In genomic region chr4:81631958-81632439, GRCh38 we compare ENCODE assay signal across 8 cellular contexts.
A peak's percentile ranks its signal among the peaks of the same experiment; 100 is the strongest.
DNase-seq lines count a peak whose midpoint lies in the region; ATAC-seq, FAIRE-seq and TF ChIP-seq lines count a peak whose summit lies in the region.

No MANE protein-coding gene starts in this region.

- H3K4me2 ChIP-seq in mesenchymal stem cell (ENCODE audit: low read length, poor library complexity, severe bottlenecking) (no peak overlapping the region), H9 (ENCODE audit: insufficient read depth, insufficient read length, low read length) (no peak overlapping the region)

- no peak for FAIRE-seq in D721Med (lab: Jason Lieb, UNC)

- DNase-seq in EL (peak; percentile 6), WTC11 (ENCODE audit: low spot score) (no peak), mesenchymal stem cell (peak; percentile 70), D721Med (ENCODE audit: insufficient read length, low spot score) (no peak), occipital lobe (lab: John Stamatoyannopoulos, UW) (no peak), H9 (no peak)
- no peak for DNase-seq in activated T-helper 1 cell treated with anti-CD3 and anti-CD28 coated beads, Interleukin-12 subunit alpha, Interleukin-12 subunit beta, Interleukin-2, Interleukin-4 antibody, amounts not matched to agents 30 ng/mL and 10 ng/mL and 1 ng/mL, durations not matched to agents 14 hours and 24 hours and 36 hours (ENCODE audit: low spot score)

- H3K79me2 ChIP-seq in H9 (ENCODE audit: insufficient read depth, low read length), result no peaks in the 10 kb centered on the region

- H3K4me1 ChIP-seq in mesenchymal stem cell (ENCODE audit: control insufficient read depth, insufficient read depth, low read depth, low read length) (no peaks in the 10 kb centered on the region), H9 (ENCODE audit: insufficient read depth, low read length) (peaks cover 5% of the 10 kb centered on the region; the same call in 1 of the 2 replicates)

- WGBS in mesenchymal stem cell, result 89% methylated on average over 4 of the region's 4 CpGs
- WGBS in H9 (ENCODE audit: extremely low coverage, insufficient read length, low lambda C conversion rate), result no CpG with 5 or more reads among the region's 4 CpGs

- H2AFZ ChIP-seq in mesenchymal stem cell (ENCODE audit: low read depth, low read length) (no peak overlapping the region), H9 (ENCODE audit: low read length) (no peak overlapping the region)

- H4K5ac ChIP-seq in H9 (ENCODE audit: insufficient read length, low read depth, low read length), result no peak overlapping the region

- CTCF ChIA-PET in WTC11 (lab: Charles Lee), result interaction anchor here (1.6 kb wide), 1 partner anchor 165 kb away, joined by 4 read pairs; no protein-coding TSS in a partner anchor

- H3K4ac ChIP-seq in mesenchymal stem cell (ENCODE audit: low read depth in 1 of 2, low read length in 2 of 2) (no peak overlapping the region), H9 (ENCODE audit: low read depth, low read length) (no peak overlapping the region)

- H2BK12ac ChIP-seq in mesenchymal stem cell (ENCODE audit: low read length in 2 of 2) (no peak overlapping the region), H9 (ENCODE audit: insufficient read length, low read depth, low read length) (no peak overlapping the region)

- POLR2A ChIA-PET in WTC11 (lab: Charles Lee), result no interaction called here

- H3K9me3 Mint-ChIP-seq in WTC11 (no peaks in the 10 kb centered on the region), H9 (no peaks in the 10 kb centered on the region)
- no peaks in the 10 kb centered on the region for H3K9me3 Mint-ChIP-seq in activated T-helper 1 cell treated with anti-CD3 and anti-CD28 coated beads, Interleukin-12 subunit alpha, Interleukin-12 subunit beta, Interleukin-2, Interleukin-4 antibody, amounts not matched to agents 30 ng/mL and 10 ng/mL and 1 ng/mL, durations not matched to agents 14 hours and 24 hours and 36 hours

- no peak overlapping the region for H3T11ph ChIP-seq in H9 (ENCODE audit: low read length)

- H3K9me3 ChIP-seq in mesenchymal stem cell (ENCODE audit: control insufficient read depth, low read length) (no peaks in the 10 kb centered on the region), H9 (ENCODE audit: control insufficient read depth, low read depth, low read length) (no peaks in the 10 kb centered on the region)

- H3K27me3 Mint-ChIP-seq in WTC11 (ENCODE audit: low read depth) (no peaks in the 10 kb centered on the region), H9 (ENCODE audit: low read depth) (no peaks in the 10 kb centered on the region)
- no peaks in the 10 kb centered on the region for H3K27me3 Mint-ChIP-seq in activated T-helper 1 cell treated with anti-CD3 and anti-CD28 coated beads, Interleukin-12 subunit alpha, Interleukin-12 subunit beta, Interleukin-2, Interleukin-4 antibody, amounts not matched to agents 30 ng/mL and 10 ng/mL and 1 ng/mL, durations not matched to agents 14 hours and 24 hours and 36 hours (ENCODE audit: insufficient read depth)

- no peaks in the 10 kb centered on the region for H3K36me3 ChIP-seq in mesenchymal stem cell (ENCODE audit: control insufficient read depth in 1 of 2, insufficient read depth in 2 of 2, low read depth in 1 of 2, low read length in 2 of 2)

- H3K27me3 ChIP-seq in mesenchymal stem cell (ENCODE audit: control insufficient read depth in 1 of 2, insufficient read depth in 1 of 2, low read length in 2 of 2) (no peaks in the 10 kb centered on the region), H9 (ENCODE audit: insufficient read depth, low read length) (no peaks in the 10 kb centered on the region)

- no peak overlapping the region; the same call in 1 of the 2 replicates for H3K27ac Mint-ChIP-seq in WTC11
- H3K27ac Mint-ChIP-seq in activated T-helper 1 cell treated with anti-CD3 and anti-CD28 coated beads, Interleukin-12 subunit alpha, Interleukin-12 subunit beta, Interleukin-2, Interleukin-4 antibody, amounts not matched to agents 30 ng/mL and 10 ng/mL and 1 ng/mL, durations not matched to agents 14 hours and 24 hours and 36 hours, result no peak overlapping the region
- no peak overlapping the region for H3K27ac Mint-ChIP-seq in H9

- H3K4me3 Mint-ChIP-seq in WTC11 (no peak overlapping the region), H9 (no peak overlapping the region)
- H3K4me3 Mint-ChIP-seq in activated T-helper 1 cell treated with anti-CD3 and anti-CD28 coated beads, Interleukin-12 subunit alpha, Interleukin-12 subunit beta, Interleukin-2, Interleukin-4 antibody, amounts not matched to agents 30 ng/mL and 10 ng/mL and 1 ng/mL, durations not matched to agents 14 hours and 24 hours and 36 hours, result no peak overlapping the region

- peak overlapping the region; percentile 64 for H3K27ac ChIP-seq in mesenchymal stem cell (ENCODE audit: low read length, poor library complexity, severe bottlenecking)
- no peak overlapping the region for H3K27ac ChIP-seq in H9 (ENCODE audit: insufficient read length, low read depth, low read length)

- no peak overlapping the region for H3K18ac ChIP-seq in mesenchymal stem cell (ENCODE audit: low read depth in 1 of 2, low read length in 2 of 2)
- H3K18ac ChIP-seq in H9 (ENCODE audit: insufficient read length, low read depth, low read length), result no peak overlapping the region

- H3K9ac ChIP-seq in mesenchymal stem cell (ENCODE audit: low read length), result peak overlapping the region; percentile 67
- no peak overlapping the region for H3K9ac ChIP-seq in H9 (ENCODE audit: extremely low read depth, insufficient read length, low read length)

- ATAC-seq in HG02840 (IDR thresholded peaks at IDR 0.05; ENCODE audit: low FRiP score, unreplicated experiment) (peak; percentile 52), WTC11 (peak; percentile 19; the same call in 1 of the 2 replicates)

- no peak overlapping the region for H2BK120ac ChIP-seq in mesenchymal stem cell (ENCODE audit: low read depth, low read length)
- no peak overlapping the region for H2BK120ac ChIP-seq in H9 (ENCODE audit: low read depth, low read length, poor library complexity, severe bottlenecking)

- no peak overlapping the region for H2BK5ac ChIP-seq in mesenchymal stem cell (ENCODE audit: low read depth, low read length, poor library complexity, severe bottlenecking)
- no peak overlapping the region for H2BK5ac ChIP-seq in H9 (ENCODE audit: insufficient read length, low read length)

- H4K8ac ChIP-seq in mesenchymal stem cell (ENCODE audit: low read length) (no peak overlapping the region), H9 (replicated peaks; ENCODE audit: insufficient read length, low read depth, low read length) (no peak overlapping the region)

- H3K23ac ChIP-seq in mesenchymal stem cell (ENCODE audit: low read length in 2 of 2), result no peak overlapping the region
- H3K23ac ChIP-seq in H9 (ENCODE audit: insufficient read length, low read depth, low read length), result no peak overlapping the region

- TF ChIP-seq CTCF in WTC11 (IDR thresholded peaks at IDR 0.05) (no peak), D721Med (IDR thresholded peaks at IDR 0.05; ENCODE audit: insufficient read depth, missing control alignments) (no peak), H9 (conservative IDR thresholded peaks at IDR 0.05) (no peak)

- no peak overlapping the region for H2BK20ac ChIP-seq in H9 (ENCODE audit: low read depth, low read length, poor library complexity, severe bottlenecking)

- no peak overlapping the region for H3K4me3 ChIP-seq in mesenchymal stem cell (ENCODE audit: insufficient read depth in 1 of 2, low read depth in 1 of 2, low read length in 2 of 2)

- H3K4me1 Mint-ChIP-seq in WTC11 (peaks cover 27% of the 10 kb centered on the region), H9 (peaks cover 19 to 28% of the 10 kb centered on the region in 2 experiments)
- peaks cover 14% of the 10 kb centered on the region for H3K4me1 Mint-ChIP-seq in activated T-helper 1 cell treated with anti-CD3 and anti-CD28 coated beads, Interleukin-12 subunit alpha, Interleukin-12 subunit beta, Interleukin-2, Interleukin-4 antibody, amounts not matched to agents 30 ng/mL and 10 ng/mL and 1 ng/mL, durations not matched to agents 14 hours and 24 hours and 36 hours (ENCODE audit: low read depth)

- no peaks in the 10 kb centered on the region for H3K23me2 ChIP-seq in H9 (ENCODE audit: insufficient read length, low read depth, low read length, poor library complexity, severe bottlenecking)

- H2BK15ac ChIP-seq in mesenchymal stem cell (ENCODE audit: low read depth, poor library complexity, severe bottlenecking), result no peak overlapping the region
- no peak overlapping the region for H2BK15ac ChIP-seq in H9 (ENCODE audit: low read depth, low read length)

- no peak overlapping the region for H2AK5ac ChIP-seq in mesenchymal stem cell (ENCODE audit: low read length, severe bottlenecking)
- no peak overlapping the region for H2AK5ac ChIP-seq in H9 (ENCODE audit: insufficient read length, low read length)

- H3K14ac ChIP-seq in mesenchymal stem cell (ENCODE audit: low read length in 2 of 2), result no peak overlapping the region
- no peak overlapping the region for H3K14ac ChIP-seq in H9 (ENCODE audit: insufficient read depth, low read length)

- H4K91ac ChIP-seq in mesenchymal stem cell (ENCODE audit: low read length) (no peak overlapping the region), H9 (ENCODE audit: insufficient read length, low read depth, low read length) (no peak overlapping the region)

- H3K56ac ChIP-seq in H9 (ENCODE audit: insufficient read length, low read depth, low read length), result no peak overlapping the region

- H3K36me3 Mint-ChIP-seq in WTC11, result no peaks in the 10 kb centered on the region
- no peaks in the 10 kb centered on the region for H3K36me3 Mint-ChIP-seq in activated T-helper 1 cell treated with anti-CD3 and anti-CD28 coated beads, Interleukin-12 subunit alpha, Interleukin-12 subunit beta, Interleukin-2, Interleukin-4 antibody, amounts not matched to agents 30 ng/mL and 10 ng/mL and 1 ng/mL, durations not matched to agents 14 hours and 24 hours and 36 hours (ENCODE audit: low read depth)
- no peaks in the 10 kb centered on the region for H3K36me3 Mint-ChIP-seq in H9 (ENCODE audit: insufficient read depth in 1 of 3, low read depth in 3 of 3)

- intact Hi-C loops in activated T-helper 1 cell treated with anti-CD3 and anti-CD28 coated beads, Interleukin-12 subunit alpha, Interleukin-12 subunit beta, Interleukin-2, Interleukin-4 antibody, amounts not matched to agents 30 ng/mL and 10 ng/mL and 1 ng/mL, durations not matched to agents 14 hours and 24 hours and 36 hours (cut with micrococcal nuclease), result no loop called here

- H3K79me1 ChIP-seq in mesenchymal stem cell (replicated peaks; ENCODE audit: low read length, poor library complexity, severe bottlenecking) (no peaks in the 10 kb centered on the region), H9 (ENCODE audit: insufficient read depth, low read depth, low read length, poor library complexity, severe bottlenecking) (no peaks in the 10 kb centered on the region)

- H4K20me1 ChIP-seq in H9 (ENCODE audit: control insufficient read depth, insufficient read depth, insufficient read length), result no peaks in the 10 kb centered on the region

TF ChIP-seq in WTC11, 78 proteins besides CTCF, POLR2A, EP300 and RAD21:
- no peak for TF ChIP-seq NR3C1 (CRISPR knock-in tag; conservative IDR thresholded peaks at IDR 0.05; ENCODE audit: low read depth)

Comparison
In these comparisons a context has a peak if more than half of its experiments do, and no peak if none do; other contexts are left out.
1. DNase-seq: peak in EL (single experiment) and mesenchymal stem cell (single experiment); none in WTC11 (single experiment), D721Med (single experiment), activated T-helper 1 cell treated with anti-CD3 and anti-CD28 coated beads, Interleukin-12 subunit alpha, Interleukin-12 subunit beta, Interleukin-2, Interleukin-4 antibody, amounts not matched to agents 30 ng/mL and 10 ng/mL and 1 ng/mL, durations not matched to agents 14 hours and 24 hours and 36 hours (single experiment), occipital lobe (single experiment) and H9 (single experiment).